Comparison of ENCODE assay signal across 8 cellular contexts in genomic region chr20:43537921-43538854, GRCh38. TPM values are rescaled to one million over a fixed set of nuclear protein-coding genes. Genes with fewer than 3 reads are reported as not detected.
DNase-seq lines count a peak whose midpoint lies in the region; ATAC-seq, FAIRE-seq and TF ChIP-seq lines count a peak whose summit lies in the region.

No MANE protein-coding gene starts in this region.

- in situ Hi-C loops in Caki2 (cut with HindIII; ENCODE audit: low pct_unique_long_range_greater_than_20kb, low sequenced_read_pairs) = no loop called here

- no peak for FAIRE-seq in RCC 7860 (lab: Jason Lieb, UNC)

- DNase-seq in Caki2 (ENCODE audit: low read depth) (peak; percentile 55), HT-29 (ENCODE audit: low spot score) (peak; percentile 96), RCC 7860 (ENCODE audit: low spot score) (peak; percentile 43), germinal center (ENCODE audit: low spot score) (peak; percentile 50), omental fat pad (ENCODE audit: low spot score) (peak; percentile 78)
- DNase-seq in activated gamma-delta T cell treated with anti-CD3 and anti-CD28 coated beads, Interleukin-2, amount 50 U/mL, for 16 hours (ENCODE audit: low read depth) = peak; percentile 17

- ATAC-seq in omental fat pad (ENCODE audit: low FRiP score) (peak; percentile 8), HG02852 (IDR thresholded peaks at IDR 0.05; ENCODE audit: unreplicated experiment) (no peak), HG02885 (IDR thresholded peaks at IDR 0.05; ENCODE audit: poor library complexity, unreplicated experiment) (no peak)

- peak in 1 of 3 donors; percentile 11 for TF ChIP-seq CTCF in omental fat pad (IDR thresholded peaks at IDR 0.05)

RNA-seq across cellular contexts. Expression of gene SGK2, which starts 20.6 kb away (rescaled TPM):
- total RNA-seq in Caki2 (2014; rRNA removed; shearing (Covaris generic); ENCODE audit: low replicate concordance) = 40.6 and 45.5 TPM in 2 replicates
- total RNA-seq in HT-29 (2014; rRNA removed; shearing (Covaris generic)) = 68.2 and 69.1 TPM in 2 replicates
- 10 to 100 TPM in 3 of 4 donors, 1 to 10 TPM in 1; 3.6 to 15.1 (median 14.4) TPM for total RNA-seq in omental fat pad

RNA-seq across cellular contexts. Expression of gene L3MBTL1, which starts 30.7 kb away (rescaled TPM):
- 6.8 and 9.5 TPM in 2 replicates for total RNA-seq in Caki2 (2014; rRNA removed; shearing (Covaris generic); ENCODE audit: low replicate concordance)
- 9.7 and 9.9 TPM in 2 replicates for total RNA-seq in HT-29 (2014; rRNA removed; shearing (Covaris generic))
- total RNA-seq in omental fat pad = 1 to 10 TPM; 6.5 to 9.8 (median 7.4) TPM

RNA-seq across cellular contexts. Expression of gene IFT52, which starts 52.5 kb away (rescaled TPM):
- 28.3 and 33.9 TPM in 2 replicates for total RNA-seq in Caki2 (2014; rRNA removed; shearing (Covaris generic); ENCODE audit: low replicate concordance)
- total RNA-seq in HT-29 (2014; rRNA removed; shearing (Covaris generic)) = 19.9 and 25.5 TPM in 2 replicates
- total RNA-seq in omental fat pad = 10 to 100 TPM; 16.9 to 54.7 (median 19.1) TPM

Comparison
In these comparisons a context has a peak if more than half of its experiments do, and no peak if none do; other contexts are left out.
1. DNase-seq: peak in every context shown above with its lines; median percentile 96 in HT-29; 78 in omental fat pad; 55 in Caki2; 50 in germinal center; 43 in RCC 7860; 17 in activated gamma-delta T cell treated with anti-CD3 and anti-CD28 coated beads, Interleukin-2, amount 50 U/mL, for 16 hours.